In the genomic region with DNA sequence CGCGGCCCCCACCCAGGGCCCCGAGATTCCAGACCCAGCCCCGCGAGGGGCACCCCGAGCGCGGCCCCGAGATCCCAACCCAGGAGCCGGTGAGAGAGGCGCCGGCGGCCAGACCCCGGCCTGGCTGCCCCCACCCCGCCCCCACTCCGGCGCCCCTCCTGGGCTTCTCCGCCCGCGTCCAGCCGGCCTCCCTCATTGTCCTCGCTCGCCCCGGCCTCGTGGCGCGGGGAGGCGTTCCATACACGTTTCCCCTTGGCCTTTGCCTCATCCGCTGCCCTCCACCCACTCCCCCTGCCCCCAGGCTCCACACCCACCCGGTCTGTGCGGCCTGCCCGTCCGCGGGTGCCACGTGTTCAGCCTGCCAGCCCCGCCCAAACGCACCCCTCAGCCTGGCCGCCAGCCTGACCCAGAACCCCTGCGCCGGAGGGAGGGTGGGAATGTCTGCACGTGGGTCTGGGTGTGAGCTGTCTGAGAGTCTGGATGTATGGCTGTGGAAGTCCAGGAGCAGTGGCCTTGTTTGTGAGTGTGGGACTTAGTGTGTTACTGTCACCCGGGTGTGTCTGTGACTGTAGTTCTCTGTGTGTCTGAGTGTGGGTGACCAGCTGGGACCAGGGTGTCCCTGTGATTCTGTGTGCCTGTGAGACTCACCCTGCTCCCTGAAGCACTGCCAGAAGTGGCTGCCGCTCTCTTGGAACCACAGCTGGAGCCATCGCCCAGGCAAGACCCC, we compare ENCODE assay signal across 8 cellular contexts. TPM values are rescaled to one million over a fixed set of nuclear protein-coding genes. Genes with fewer than 3 reads are reported as not detected.
A peak's percentile ranks its signal among the peaks of the same experiment; 100 is the strongest.
DNase-seq lines count a peak whose midpoint lies in the region; ATAC-seq, FAIRE-seq and TF ChIP-seq lines count a peak whose summit lies in the region.

No MANE protein-coding gene starts in this region.

- peak; percentile 55 for FAIRE-seq in GM18507 (lab: Jason Lieb, UNC)

- H3K36me3 Mint-ChIP-seq in stimulated activated effector memory CD8-positive, alpha-beta T cell treated with anti-CD3 and anti-CD28 coated beads, Interleukin-12 subunit alpha, Interleukin-12 subunit beta, amount 100 ng/mL, for 72 hours = peaks cover 44% of the 10 kb centered on the region

- H3K9me3 ChIP-seq in Peyer's patch = no peaks in the 10 kb centered on the region
- no peaks in the 10 kb centered on the region for H3K9me3 ChIP-seq in breast epithelium

- peak overlapping the region in 3 of 4 donors; percentile 41 to 66 (median 62) for H3K27ac ChIP-seq in Peyer's patch
- H3K27ac ChIP-seq in breast epithelium = peak overlapping the region; percentile 61 to 72

- H3K27me3 ChIP-seq in Peyer's patch (no peaks in the 10 kb centered on the region), breast epithelium (no peaks in the 10 kb centered on the region)

- H3K4me1 ChIP-seq in Peyer's patch (peaks cover 10 to 55% (median 14%) of the 10 kb centered on the region in 4 donors), breast epithelium (peaks cover 0 to 18% of the 10 kb centered on the region in 2 donors)

- ATAC-seq in stimulated activated effector memory CD8-positive, alpha-beta T cell treated with anti-CD3 and anti-CD28 coated beads, Interleukin-12 subunit alpha, Interleukin-12 subunit beta, amount 100 ng/mL, for 72 hours = peak; percentile 43
- ATAC-seq in HG03196 (IDR thresholded peaks at IDR 0.05; ENCODE audit: unreplicated experiment) = no peak
- no peak for ATAC-seq in HG02763 (IDR thresholded peaks at IDR 0.05; ENCODE audit: unreplicated experiment)

- DNase-seq in AG10803 (ENCODE audit: low read depth) (peak; percentile 60), GM18507 (ENCODE audit: extremely low spot score, insufficient read length, low read depth) (no peak), Peyer's patch (peak in 2 of 3 donors; percentile 66 to 79), breast epithelium (ENCODE audit: low spot score in 2 of 2) (no peak), kidney tubule cell (ENCODE audit: low spot score) (peak; percentile 53)
- peak; percentile 34 to 68 for DNase-seq in stimulated activated effector memory CD8-positive, alpha-beta T cell treated with anti-CD3 and anti-CD28 coated beads, Interleukin-12 subunit alpha, Interleukin-12 subunit beta, amount 100 ng/mL, for 72 hours (ENCODE audit: low spot score in 2 of 2)

- H3K4me3 Mint-ChIP-seq in stimulated activated effector memory CD8-positive, alpha-beta T cell treated with anti-CD3 and anti-CD28 coated beads, Interleukin-12 subunit alpha, Interleukin-12 subunit beta, amount 100 ng/mL, for 72 hours = peak overlapping the region; percentile 81

- intact Hi-C loops in breast epithelium (cut with DNase I; ENCODE audit: low total_unique reads) = loop anchor here (5.0 to 10.0 kb wide), 3 partner anchors 445 to 1642 kb away; a partner anchor contains a TSS

- H3K36me3 ChIP-seq in Peyer's patch (peaks cover 0 to 25% (median 0%) of the 10 kb centered on the region in 3 donors), breast epithelium (no peaks in the 10 kb centered on the region)

- H3K4me3 ChIP-seq in AG10803 (ENCODE audit: low read length) = peak overlapping the region; percentile 79
- H3K4me3 ChIP-seq in Peyer's patch = peak overlapping the region; percentile 44 to 83 (median 70)
- peak overlapping the region; percentile 76 to 85 (median 81) for H3K4me3 ChIP-seq in breast epithelium

- H3K4me1 Mint-ChIP-seq in stimulated activated effector memory CD8-positive, alpha-beta T cell treated with anti-CD3 and anti-CD28 coated beads, Interleukin-12 subunit alpha, Interleukin-12 subunit beta, amount 100 ng/mL, for 72 hours = peaks cover 65% of the 10 kb centered on the region

- TF ChIP-seq CTCF in AG10803 (conservative IDR thresholded peaks at IDR 0.05; ENCODE audit: low read length) (no peak), Peyer's patch (IDR thresholded peaks at IDR 0.05) (no peak), breast epithelium (IDR thresholded peaks at IDR 0.05) (no peak)

- no peaks in the 10 kb centered on the region for H3K9me3 Mint-ChIP-seq in stimulated activated effector memory CD8-positive, alpha-beta T cell treated with anti-CD3 and anti-CD28 coated beads, Interleukin-12 subunit alpha, Interleukin-12 subunit beta, amount 100 ng/mL, for 72 hours

- peak overlapping the region; percentile 90 for H3K27ac Mint-ChIP-seq in stimulated activated effector memory CD8-positive, alpha-beta T cell treated with anti-CD3 and anti-CD28 coated beads, Interleukin-12 subunit alpha, Interleukin-12 subunit beta, amount 100 ng/mL, for 72 hours

- no peak for TF ChIP-seq POLR2A in Peyer's patch (IDR thresholded peaks at IDR 0.05)
- TF ChIP-seq POLR2A in breast epithelium (IDR thresholded peaks at IDR 0.05) = no peak

RNA-seq across cellular contexts. Expression of a gene that starts 0.7 kb away (rescaled TPM):
- total RNA-seq in Peyer's patch = 10 to 100 TPM in 3 of 4 donors, 1 to 10 TPM in 1; 8.2 to 28.9 (median 22.2) TPM
- 10 to 100 TPM; 19.8 to 49.9 (median 37.0) TPM for total RNA-seq in breast epithelium

RNA-seq across cellular contexts. Expression of a gene that starts 4.9 kb away (rescaled TPM):
- total RNA-seq in Peyer's patch = 100 to 1,000 TPM in 2 of 4 donors, 10 to 100 TPM in 2; 87.5 to 218 (median 122) TPM
- total RNA-seq in breast epithelium = 100 to 1,000 TPM; 131 to 156 (median 155) TPM

RNA-seq across cellular contexts. Expression of a gene that starts 9.9 kb away (rescaled TPM):
- total RNA-seq in Peyer's patch = 100 to 1,000 TPM in 1 of 4 donors, 10 to 100 TPM in 3; 16.6 to 106 (median 38.6) TPM
- total RNA-seq in breast epithelium = 10 to 100 TPM; 16.2 to 22.0 (median 18.3) TPM

RNA-seq across cellular contexts. Expression of a gene that starts 11.7 kb away (rescaled TPM):
- total RNA-seq in Peyer's patch (10 to 100 TPM; 12.4 to 18.2 (median 15.7) TPM), breast epithelium (10 to 100 TPM in 2 of 3 donors, 1 to 10 TPM in 1; 5.4 to 12.5 (median 12.3) TPM)

RNA-seq across cellular contexts. Expression of a gene that starts 32.9 kb away (rescaled TPM):
- 10 to 100 TPM in 3 of 4 donors, 1 to 10 TPM in 1; 9.1 to 36.5 (median 32.0) TPM for total RNA-seq in Peyer's patch
- 10 to 100 TPM; 18.4 to 23.0 (median 20.5) TPM for total RNA-seq in breast epithelium

Comparison
In these comparisons a context has a peak if more than half of its experiments do, and no peak if none do; other contexts are left out.
1. DNase-seq: peak in AG10803 (single experiment), Peyer's patch (2 of 3), kidney tubule cell (single experiment) and stimulated activated effector memory CD8-positive, alpha-beta T cell treated with anti-CD3 and anti-CD28 coated beads, Interleukin-12 subunit alpha, Interleukin-12 subunit beta, amount 100 ng/mL, for 72 hours (2 of 2); none in GM18507 (single experiment) and breast epithelium (0 of 2).
2. Peak in every context shown above with its lines, with median percentiles within 50 percentile points of each other: H3K4me3 ChIP-seq.